Comparison of ENCODE assay signal across 13 cellular contexts in genomic region chr17:21167303-21167702, GRCh38. TPM values are rescaled to one million over a fixed set of nuclear protein-coding genes. Genes with fewer than 3 reads are reported as not detected.
DNase-seq lines count a peak whose midpoint lies in the region; ATAC-seq, FAIRE-seq and TF ChIP-seq lines count a peak whose summit lies in the region.
"Had no signal": no experiment of that assay in that cellular context is flagged by ENCODE, and none has a peak within 500 bp of the region (broad histone marks: within the 10 kb centered on the region; RNA-seq: fewer than 3 reads in every experiment).

No MANE protein-coding gene starts in this region.

- 78 to 86% (median 82%) methylated on average over 5 of the region's 5 CpGs for WGBS in spleen, 5 donors
- WGBS in thyroid gland, 2 donors = 88% methylated on average over 5 of the region's 5 CpGs

- TF ChIP-seq POLR2A in spleen (IDR thresholded peaks at IDR 0.05) (no peak), thyroid gland (IDR thresholded peaks at IDR 0.05) (no peak)

- intact Hi-C loops in CD8-positive, alpha-beta T cell (cut with DNase I, micrococcal nuclease) = no loop called here
- intact Hi-C loops in spleen (cut with DNase I; ENCODE audit: low total_unique reads) = no loop called here
- intact Hi-C loops in thyroid gland (cut with DNase I) = no loop called here

- H3K27ac Mint-ChIP-seq in CD8-positive, alpha-beta T cell = peak overlapping the region; percentile 6
- H3K27ac Mint-ChIP-seq: activated naive CD4-positive, alpha-beta T cell treated with anti-CD3 and anti-CD28 coated beads, Interleukin-2, amount 50 U/mL, for 24 hours had no signal

- no peaks in the 10 kb centered on the region for H3K9me3 Mint-ChIP-seq in CD8-positive, alpha-beta T cell
- H3K9me3 Mint-ChIP-seq: activated naive CD4-positive, alpha-beta T cell treated with anti-CD3 and anti-CD28 coated beads, Interleukin-2, amount 50 U/mL, for 24 hours had no signal

- DNase-seq in CD8-positive, alpha-beta T cell = peak in 1 of 7 experiments; percentile 5
- DNase-seq in cardiac fibroblast (ENCODE audit: low read depth in 2 of 2) (peak; percentile 20 to 31), hepatic stellate cell (ENCODE audit: low spot score) (peak; percentile 28), spleen (no peak), RCC 7860 (ENCODE audit: low spot score) (no peak), Ammon's horn (ENCODE audit: low spot score) (no peak), thyroid gland (no peak)
- DNase-seq: effector CD4-positive, alpha-beta T cell; T1000 had no signal

- no peak overlapping the region for H3K4me3 ChIP-seq in CD8-positive, alpha-beta T cell (ENCODE audit: low read depth, low read length)
- H3K4me3 ChIP-seq in cardiac fibroblast (replicated peaks in 1 of 2; ENCODE audit: low read depth in 2 of 2, low read length in 2 of 2) (no peak overlapping the region), spleen (no peak overlapping the region), thyroid gland (replicated peaks in 1 of 3) (no peak overlapping the region)

- H3K27me3 Mint-ChIP-seq in CD8-positive, alpha-beta T cell (ENCODE audit: low read depth) = no peaks in the 10 kb centered on the region
- H3K27me3 Mint-ChIP-seq: activated naive CD4-positive, alpha-beta T cell treated with anti-CD3 and anti-CD28 coated beads, Interleukin-2, amount 50 U/mL, for 24 hours had no signal

- no peak overlapping the region for H3K4me3 Mint-ChIP-seq in CD8-positive, alpha-beta T cell
- H3K4me3 Mint-ChIP-seq: activated naive CD4-positive, alpha-beta T cell treated with anti-CD3 and anti-CD28 coated beads, Interleukin-2, amount 50 U/mL, for 24 hours had no signal

- FAIRE-seq in RCC 7860 (lab: Jason Lieb, UNC) = no peak

- H3K9me3 ChIP-seq in CD8-positive, alpha-beta T cell (ENCODE audit: low read length) = no peaks in the 10 kb centered on the region
- no peaks in the 10 kb centered on the region for H3K9me3 ChIP-seq in spleen
- H3K9me3 ChIP-seq in thyroid gland = no peaks in the 10 kb centered on the region

- POLR2A ChIA-PET in CD8-positive, alpha-beta T cell (lab: Charles Lee) = no interaction called here

- CTCF ChIA-PET in CD8-positive, alpha-beta T cell (lab: Charles Lee) = no interaction called here

- H3K4me1 ChIP-seq in CD8-positive, alpha-beta T cell (ENCODE audit: insufficient read depth, low read length) = no peaks in the 10 kb centered on the region
- H3K4me1 ChIP-seq in spleen (peaks cover 10 to 86% (median 35%) of the 10 kb centered on the region in 6 donors), thyroid gland (peaks cover 0 to 15% of the 10 kb centered on the region in 2 donors)

- ATAC-seq in CD8-positive, alpha-beta T cell = no peak
- ATAC-seq in HG03439 (IDR thresholded peaks at IDR 0.05; ENCODE audit: unreplicated experiment) = no peak

- peaks cover 18% of the 10 kb centered on the region for H3K4me1 Mint-ChIP-seq in CD8-positive, alpha-beta T cell (ENCODE audit: low read depth)

- no peaks in the 10 kb centered on the region for H3K27me3 ChIP-seq in CD8-positive, alpha-beta T cell (ENCODE audit: insufficient read depth, low read length)
- H3K27me3 ChIP-seq in spleen (replicated peaks in 1 of 7) = no peaks in the 10 kb centered on the region
- no peaks in the 10 kb centered on the region for H3K27me3 ChIP-seq in thyroid gland

- no peak for TF ChIP-seq CTCF in CD8-positive, alpha-beta T cell (IDR thresholded peaks at IDR 0.05)
- TF ChIP-seq CTCF in cardiac fibroblast (IDR thresholded peaks at IDR 0.05; ENCODE audit: low read depth, low read length) (no peak), spleen (IDR thresholded peaks at IDR 0.05 in 8 of 11, conservative IDR thresholded peaks at IDR 0.05 in 3 of 11) (no peak), thyroid gland (IDR thresholded peaks at IDR 0.05) (no peak)

- H3K36me3 Mint-ChIP-seq in CD8-positive, alpha-beta T cell = peaks cover 13% of the 10 kb centered on the region

- H3K27ac ChIP-seq in CD8-positive, alpha-beta T cell (ENCODE audit: low read depth, low read length) = no peak overlapping the region
- H3K27ac ChIP-seq in spleen (peak overlapping the region in 5 of 8 donors; percentile 9 to 55 (median 40)), thyroid gland (peak overlapping the region in 1 of 3 donors; percentile 24)
- H3K27ac ChIP-seq: C4-2B, HL-60 had no signal

- H3K36me3 ChIP-seq in CD8-positive, alpha-beta T cell (ENCODE audit: insufficient read depth, low read length) = peaks cover 7% of the 10 kb centered on the region
- peaks cover 0 to 16% (median under 1%) of the 10 kb centered on the region in 6 donors for H3K36me3 ChIP-seq in spleen
- H3K36me3 ChIP-seq in thyroid gland = no peaks in the 10 kb centered on the region

RNA-seq across cellular contexts. Expression of gene DHRS7B, which starts 40.5 kb away (rescaled TPM):
- total RNA-seq in CD8-positive, alpha-beta T cell = 1 to 10 TPM; 6.5 to 8.2 TPM
- total RNA-seq in spleen (10 to 100 TPM; 13.3 to 31.3 (median 19.7) TPM), thyroid gland (10 to 100 TPM; 34.1 to 74.1 (median 57.1) TPM)
- 10 to 100 TPM; 13.6 to 18.4 (median 16.7) TPM for polyA plus RNA-seq in spleen

RNA-seq across cellular contexts. Expression of gene TMEM11, which starts 46.7 kb away (rescaled TPM):
- 10 to 100 TPM; 23.4 to 26.2 TPM for total RNA-seq in CD8-positive, alpha-beta T cell
- 10 to 100 TPM; 17.9 to 25.0 (median 19.9) TPM for total RNA-seq in spleen
- 10 to 100 TPM; 14.2 to 22.6 (median 20.7) TPM for polyA plus RNA-seq in spleen
- total RNA-seq in thyroid gland = 10 to 100 TPM; 20.7 to 35.7 (median 24.7) TPM

Comparison
In these comparisons a context has a peak if more than half of its experiments do, and no peak if none do; other contexts are left out.
1. DNase-seq: peak in cardiac fibroblast (2 of 2) and hepatic stellate cell (single experiment); none in spleen (single experiment), RCC 7860 (single experiment), Ammon's horn (single experiment) and thyroid gland (0 of 2).